Comparison of ENCODE assay signal across 20 cellular contexts in the genomic region with DNA sequence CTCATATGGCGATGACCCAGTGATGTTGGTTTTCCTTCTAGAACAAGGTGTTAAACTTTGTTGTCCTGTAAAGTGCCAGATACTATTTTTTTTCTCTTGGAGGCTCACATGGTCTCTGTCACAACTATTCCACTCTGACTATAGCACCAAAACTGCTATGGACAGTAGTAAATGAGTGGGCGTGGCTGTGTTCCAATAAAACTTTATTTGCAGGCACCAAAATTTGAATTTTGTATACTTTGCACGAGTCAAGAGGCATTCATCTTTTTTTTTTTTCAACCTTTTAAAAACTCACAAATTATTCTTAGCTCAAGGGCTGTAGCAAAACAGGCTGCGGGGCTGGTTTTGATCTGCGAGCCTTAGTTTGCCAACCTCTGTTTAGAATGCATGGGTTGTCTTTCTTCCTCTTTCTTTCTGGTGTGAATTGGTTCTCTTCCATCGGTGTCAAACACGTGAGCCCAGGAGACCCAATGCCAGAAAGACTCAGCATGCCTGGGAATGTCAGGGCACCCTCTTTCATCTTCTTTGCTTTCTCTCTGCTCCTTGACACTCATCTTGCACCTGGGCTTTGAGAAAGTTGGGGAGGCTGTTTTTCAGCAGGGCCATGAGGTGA. TPM values are rescaled to one million over a fixed set of nuclear protein-coding genes. Genes with fewer than 3 reads are reported as not detected.
A peak's percentile ranks its signal among the peaks of the same experiment; 100 is the strongest.
DNase-seq lines count a peak whose midpoint lies in the region; ATAC-seq, FAIRE-seq and TF ChIP-seq lines count a peak whose summit lies in the region.
"Had no signal": no experiment of that assay in that cellular context is flagged by ENCODE, and none has a peak within 500 bp of the region (broad histone marks: within the 10 kb centered on the region; RNA-seq: fewer than 3 reads in every experiment).

No MANE protein-coding gene starts in this region.

- no peak for TF ChIP-seq CTCF in GM23338 (conservative IDR thresholded peaks at IDR 0.05; ENCODE audit: low read depth in 2 of 2)
- no peak for TF ChIP-seq CTCF in K562 (IDR thresholded peaks at IDR 0.05 in 2 of 3, conservative IDR thresholded peaks at IDR 0.05 in 1 of 3; ENCODE audit: insufficient read depth in 2 of 3, low read depth in 1 of 3, low read length in 3 of 3)
- no peak for TF ChIP-seq CTCF in mesothelial cell of epicardium (IDR thresholded peaks at IDR 0.05; ENCODE audit: unreplicated experiment)

- H2AFZ ChIP-seq in GM23338 (no peak overlapping the region), K562 (ENCODE audit: low read depth, low read length) (no peak overlapping the region)

- H3K27me3 Mint-ChIP-seq in GM23338 (ENCODE audit: insufficient read depth, low read depth, poor library complexity) (peaks cover 14% of the 10 kb centered on the region), mesothelial cell of epicardium (ENCODE audit: low read depth) (peaks cover 38% of the 10 kb centered on the region)
- peaks cover 20% of the 10 kb centered on the region for H3K27me3 Mint-ChIP-seq in activated CD4-positive, alpha-beta T cell treated with anti-CD3 and anti-CD28 coated beads for 36 hours
- peaks cover 8 to 48% of the 10 kb centered on the region in 2 donors for H3K27me3 Mint-ChIP-seq in CD8-positive, alpha-beta memory T cell

- H4K20me1 ChIP-seq in GM23338 (replicated peaks; ENCODE audit: insufficient read depth) (no peaks in the 10 kb centered on the region), K562 (replicated peaks; ENCODE audit: control insufficient read depth, insufficient read depth, low read length) (no peaks in the 10 kb centered on the region; the same call in 1 of the 2 replicates)

- no peaks in the 10 kb centered on the region for H3K4me1 ChIP-seq in GM23338 (ENCODE audit: insufficient read depth)
- peaks cover 0 to 17% of the 10 kb centered on the region in 2 experiments; a peak in 2 of 5 replicates for H3K4me1 ChIP-seq in K562 (replicated peaks in 1 of 2; ENCODE audit: control insufficient read depth in 2 of 2, insufficient read depth in 2 of 2, low read length in 2 of 2)
- H3K4me1 ChIP-seq in CD8-positive, alpha-beta memory T cell (ENCODE audit: insufficient read depth, low read length) = no peaks in the 10 kb centered on the region
- H3K4me1 ChIP-seq: HAP-1 had no signal

- POLR2A ChIA-PET in K562 (lab: Yijun Ruan, JAX) = interaction anchor here (0.6 to 1.0 kb wide), 2 partner anchors 10 to 231 kb away, joined by 3 read pairs; no protein-coding TSS in a partner anchor
- POLR2A ChIA-PET in activated CD4-positive, alpha-beta T cell treated with anti-CD3 and anti-CD28 coated beads for 36 hours (lab: Charles Lee) = no interaction called here
- POLR2A ChIA-PET in CD8-positive, alpha-beta memory T cell (lab: Charles Lee) = no interaction called here

- H3K9me3 Mint-ChIP-seq in GM23338 (no peaks in the 10 kb centered on the region), mesothelial cell of epicardium (no peaks in the 10 kb centered on the region)
- no peaks in the 10 kb centered on the region for H3K9me3 Mint-ChIP-seq in activated CD4-positive, alpha-beta T cell treated with anti-CD3 and anti-CD28 coated beads for 36 hours (ENCODE audit: low read depth)
- H3K9me3 Mint-ChIP-seq in CD8-positive, alpha-beta memory T cell = no peaks in the 10 kb centered on the region

- H3K9me1 ChIP-seq in K562 (ENCODE audit: control insufficient read depth, insufficient read depth, low read length) = no peaks in the 10 kb centered on the region

- no peaks in the 10 kb centered on the region for H3K79me2 ChIP-seq in GM23338 (replicated peaks; ENCODE audit: insufficient read depth)
- H3K79me2 ChIP-seq in K562 (ENCODE audit: control insufficient read depth, insufficient read depth, low read length) = no peaks in the 10 kb centered on the region

- H3K4me3 ChIP-seq in GM23338 (no peak overlapping the region), K562 (no peak overlapping the region)
- no peak overlapping the region for H3K4me3 ChIP-seq in CD8-positive, alpha-beta memory T cell (ENCODE audit: low read length)
- H3K4me3 ChIP-seq: HAP-1 had no signal

- H3K27me3 ChIP-seq in GM23338 (ENCODE audit: insufficient read depth) (peaks cover 23% of the 10 kb centered on the region), K562 (ENCODE audit: control insufficient read depth in 2 of 2, insufficient read depth in 2 of 2, low read length in 2 of 2) (peaks cover 34 to 51% of the 10 kb centered on the region in 2 experiments)
- no peaks in the 10 kb centered on the region for H3K27me3 ChIP-seq in CD8-positive, alpha-beta memory T cell (ENCODE audit: insufficient read depth, low read length, poor library complexity, severe bottlenecking)

- H3F3A ChIP-seq in GM23338 (replicated peaks; ENCODE audit: low read depth) = no peaks in the 10 kb centered on the region

- CTCF ChIA-PET in K562 (lab: Yijun Ruan, JAX; ENCODE audit: low intra/inter-chr PET ratio) = no interaction called here
- CTCF ChIA-PET in activated CD4-positive, alpha-beta T cell treated with anti-CD3 and anti-CD28 coated beads for 36 hours (lab: Charles Lee) = no interaction called here
- CTCF ChIA-PET in CD8-positive, alpha-beta memory T cell (lab: Charles Lee) = no interaction called here

- TF ChIP-seq RAD21 in K562 (CRISPR knock-in tag; conservative IDR thresholded peaks at IDR 0.05 in 1 of 2, IDR thresholded peaks at IDR 0.05 in 1 of 2) = no peak

- H3K9ac ChIP-seq in K562 (ENCODE audit: insufficient read depth in 1 of 2, low read depth in 2 of 2, low read length in 2 of 2) = no peak overlapping the region

- H3K4me2 ChIP-seq in GM23338 = no peak overlapping the region
- H3K4me2 ChIP-seq in K562 (ENCODE audit: insufficient read depth, low read length) = no peak overlapping the region

- H3K27ac ChIP-seq in GM23338 (ENCODE audit: low read depth) (no peak overlapping the region), K562 (ENCODE audit: extremely low read depth, low read depth, low read length) (no peak overlapping the region)
- no peak overlapping the region for H3K27ac ChIP-seq in CD8-positive, alpha-beta memory T cell (ENCODE audit: low read depth, low read length)
- H3K27ac ChIP-seq: HL-60, RWPE1 had no signal

- H3K36me3 ChIP-seq in GM23338 (ENCODE audit: insufficient read depth) (no peaks in the 10 kb centered on the region), K562 (ENCODE audit: control insufficient read depth, insufficient read depth, low read length) (no peaks in the 10 kb centered on the region)
- no peaks in the 10 kb centered on the region for H3K36me3 ChIP-seq in CD8-positive, alpha-beta memory T cell (ENCODE audit: insufficient read depth, low read length)
- H3K36me3 ChIP-seq: HAP-1 had no signal

- ATAC-seq in GM23338 (no peak), K562 (no peak)
- no peak for ATAC-seq in activated CD4-positive, alpha-beta T cell treated with anti-CD3 and anti-CD28 coated beads for 36 hours
- ATAC-seq: A549 had no signal

- 12% methylated on average over 7 of the region's 7 CpGs for WGBS in K562 (ENCODE audit: insufficient coverage, low coverage, missing lambda C conversion rate)

- no peak for TF ChIP-seq POLR2A in K562 (conservative IDR thresholded peaks at IDR 0.05)

- no peak for TF ChIP-seq EP300 in K562 (IDR thresholded peaks at IDR 0.05; ENCODE audit: low read length)

- intact Hi-C loops in K562 (cut with micrococcal nuclease) = loop anchor here (10.0 kb wide), 1 partner anchor 205 kb away; no protein-coding TSS in a partner anchor
- intact Hi-C loops in activated CD4-positive, alpha-beta T cell treated with anti-CD3 and anti-CD28 coated beads for 36 hours (cut with DNase I, micrococcal nuclease) = no loop called here

- H3K27ac Mint-ChIP-seq in GM23338 (no peak overlapping the region), mesothelial cell of epicardium (no peak overlapping the region)
- no peak overlapping the region for H3K27ac Mint-ChIP-seq in activated CD4-positive, alpha-beta T cell treated with anti-CD3 and anti-CD28 coated beads for 36 hours
- no peak overlapping the region for H3K27ac Mint-ChIP-seq in CD8-positive, alpha-beta memory T cell
- H3K27ac Mint-ChIP-seq: CD14-positive monocyte had no signal

- BruUV-seq in K562 (replicated peaks; lab: Mats Ljungman, UMichigan) = no TSS peak

- H3K9me2 ChIP-seq in GM23338 (ENCODE audit: insufficient read depth) = no peaks in the 10 kb centered on the region

- H3K9me3 ChIP-seq in K562 (replicated peaks; ENCODE audit: control insufficient read depth, insufficient read depth, low read depth, low read length) = no peaks in the 10 kb centered on the region
- no peaks in the 10 kb centered on the region for H3K9me3 ChIP-seq in CD8-positive, alpha-beta memory T cell (ENCODE audit: low read length)
- H3K9me3 ChIP-seq: Caco-2, HAP-1 had no signal

- FAIRE-seq in K562 (lab: Jason Lieb, UNC) (no peak), RCC 7860 (lab: Jason Lieb, UNC) (no peak)
- FAIRE-seq: A549, HTR-8/SVneo had no signal

- no peaks in the 10 kb centered on the region; the same call in 2 of the 3 replicates for H3K36me3 Mint-ChIP-seq in GM23338 (ENCODE audit: low read depth)
- no peaks in the 10 kb centered on the region for H3K36me3 Mint-ChIP-seq in mesothelial cell of epicardium
- H3K36me3 Mint-ChIP-seq in activated CD4-positive, alpha-beta T cell treated with anti-CD3 and anti-CD28 coated beads for 36 hours (ENCODE audit: low read depth) = no peaks in the 10 kb centered on the region
- H3K36me3 Mint-ChIP-seq in CD8-positive, alpha-beta memory T cell = no peaks in the 10 kb centered on the region

- peaks cover 7% of the 10 kb centered on the region; the same call in 2 of the 3 replicates for H3K4me1 Mint-ChIP-seq in GM23338
- peaks cover 10% of the 10 kb centered on the region for H3K4me1 Mint-ChIP-seq in mesothelial cell of epicardium
- H3K4me1 Mint-ChIP-seq in activated CD4-positive, alpha-beta T cell treated with anti-CD3 and anti-CD28 coated beads for 36 hours = no peaks in the 10 kb centered on the region
- H3K4me1 Mint-ChIP-seq in CD8-positive, alpha-beta memory T cell = peaks cover 0 to 3% (median 0%) of the 10 kb centered on the region in 3 donors

- DNase-seq in GM23338 (ENCODE audit: low spot score) (no peak), K562 (ENCODE audit: extremely low read depth in 1 of 4, low spot score in 3 of 4) (no peak), mesothelial cell of epicardium (ENCODE audit: low spot score in 2 of 2, unreplicated experiment in 2 of 2) (no peak), putamen (ENCODE audit: low spot score) (peak; percentile 44), RCC 7860 (ENCODE audit: low spot score) (no peak), NCI-H2196 treated with DMSO at 0.1 percent for 48 hours (lab: John Stamatoyannopoulos, UW; ENCODE audit: unreplicated experiment) (no peak)
- no peak for DNase-seq in activated CD4-positive, alpha-beta T cell treated with anti-CD3 and anti-CD28 coated beads for 36 hours
- no peak for DNase-seq in CD8-positive, alpha-beta memory T cell
- DNase-seq: Caco-2, NCI-H1417 treated with DMSO at 0.1 percent for 48 hours, NCI-H1930, NCI-H2171, NCI-H446 treated with DMSO at 0.1 percent for 48 hours, OCI-M1 had no signal

- in situ Hi-C loops in K562 (cut with MboI) = loop anchor here (10.0 kb wide), 1 partner anchor 205 kb away; no protein-coding TSS in a partner anchor

- peak overlapping the region; percentile 69; the same call in 2 of the 3 replicates for H3K4me3 Mint-ChIP-seq in GM23338
- peak overlapping the region; percentile 61 for H3K4me3 Mint-ChIP-seq in mesothelial cell of epicardium
- no peak overlapping the region for H3K4me3 Mint-ChIP-seq in activated CD4-positive, alpha-beta T cell treated with anti-CD3 and anti-CD28 coated beads for 36 hours
- H3K4me3 Mint-ChIP-seq in CD8-positive, alpha-beta memory T cell = no peak overlapping the region

RNA-seq across cellular contexts. Expression of a gene that starts 2.1 kb away (rescaled TPM):
- total RNA-seq in GM23338 (2014; rRNA removed; shearing (Covaris generic)) = 6.9 and 9.5 TPM in 2 replicates
- polyA plus RNA-seq in GM23338 (2016; fragmentation: Nextera tagmentation; extraction: Ambion mirVana) = 5.3 and 6.1 TPM in 2 replicates
- not detected in 2 replicates for total RNA-seq in K562 (2011; cell fraction: chromatin; rRNA removed; ENCODE audit: low replicate concordance)
- total RNA-seq in K562 (2011; cell fraction: nucleolus; rRNA removed) = not detected in 2 replicates
- total RNA-seq in K562 (2011; cell fraction: nucleoplasm; rRNA removed) = not detected in 2 replicates
- not detected in 2 replicates for total RNA-seq in K562 (2014; rRNA removed)
- total RNA-seq in K562 (2014; rRNA removed; fragmentation: Illumina TruSeq; extraction: Trizol) = not detected in 2 replicates
- total RNA-seq in K562 (2015; rRNA removed; fragmentation: Illumina TruSeq; extraction: Trizol) = not detected in 2 replicates
- total RNA-seq in K562 (2021) = not detected in 2 replicates
- polyA plus RNA-seq in K562 (2011; rRNA removed) = not detected in 2 replicates
- not detected in 2 replicates for polyA plus RNA-seq in K562 (2011; cell fraction: cytosol; rRNA removed)
- polyA plus RNA-seq in K562 (2011; cell fraction: nucleus; rRNA removed) = not detected in 2 replicates
- 0.11 TPM in 1 of 2 replicates, not detected in the other for polyA plus RNA-seq in K562 (2012)
- not detected in 2 replicates for polyA plus RNA-seq in K562 (2014; fragmentation: Illumina TruSeq; extraction: Trizol)
- not detected for polyA plus RNA-seq in K562 (2014; fragmentation: Nextera tagmentation; extraction: Ambion mirVana)
- not detected in 2 replicates for polyA plus RNA-seq in K562 (2014; rRNA removed)
- not detected in 2 replicates for polyA minus RNA-seq in K562 (2011; rRNA and poly(A)+ RNA removed)
- polyA minus RNA-seq in K562 (2011; cell fraction: cytosol; rRNA and poly(A)+ RNA removed) = not detected in 2 replicates
- polyA minus RNA-seq in K562 (2011; cell fraction: nucleus; rRNA and poly(A)+ RNA removed) = not detected in 2 replicates
- total RNA-seq in mesothelial cell of epicardium = 7.4 to 8.6 TPM (median 7.5 TPM) in 3 replicates
- not detected for total RNA-seq in activated CD4-positive, alpha-beta T cell treated with anti-CD3 and anti-CD28 coated beads for 36 hours
- not detected for total RNA-seq in CD8-positive, alpha-beta memory T cell
- polyA plus RNA-seq in CD8-positive, alpha-beta memory T cell = not detected

RNA-seq across cellular contexts. Expression of a gene that starts 56.4 kb away (rescaled TPM):
- 5.7 and 8.3 TPM in 2 replicates for total RNA-seq in GM23338 (2014; rRNA removed; shearing (Covaris generic))
- polyA plus RNA-seq in GM23338 (2016; fragmentation: Nextera tagmentation; extraction: Ambion mirVana) = 0.94 TPM in 2 replicates
- total RNA-seq in K562 (2011; cell fraction: chromatin; rRNA removed; ENCODE audit: low replicate concordance) = 1.7 and 2.8 TPM in 2 replicates
- total RNA-seq in K562 (2011; cell fraction: nucleolus; rRNA removed) = 2.4 and 2.8 TPM in 2 replicates
- 2.9 and 4.4 TPM in 2 replicates for total RNA-seq in K562 (2011; cell fraction: nucleoplasm; rRNA removed)
- 0.64 and 1.4 TPM in 2 replicates for total RNA-seq in K562 (2014; rRNA removed)
- total RNA-seq in K562 (2014; rRNA removed; fragmentation: Illumina TruSeq; extraction: Trizol) = 0.76 and 0.80 TPM in 2 replicates
- total RNA-seq in K562 (2015; rRNA removed; fragmentation: Illumina TruSeq; extraction: Trizol) = 0.58 and 0.75 TPM in 2 replicates
- total RNA-seq in K562 (2021) = 2.1 and 2.2 TPM in 2 replicates
- polyA plus RNA-seq in K562 (2011; rRNA removed) = 0.65 and 0.77 TPM in 2 replicates
- polyA plus RNA-seq in K562 (2011; cell fraction: cytosol; rRNA removed) = 0.65 and 1.1 TPM in 2 replicates
- 0.66 and 1.5 TPM in 2 replicates for polyA plus RNA-seq in K562 (2011; cell fraction: nucleus; rRNA removed)
- 0.74 and 1.3 TPM in 2 replicates for polyA plus RNA-seq in K562 (2012)
- polyA plus RNA-seq in K562 (2014; fragmentation: Illumina TruSeq; extraction: Trizol) = 0.48 and 0.54 TPM in 2 replicates
- polyA plus RNA-seq in K562 (2014; fragmentation: Nextera tagmentation; extraction: Ambion mirVana) = under 1 TPM; 0.04 to 0.11 TPM
- polyA plus RNA-seq in K562 (2014; rRNA removed) = 0.45 and 1.3 TPM in 2 replicates
- 1.0 and 1.2 TPM in 2 replicates for polyA minus RNA-seq in K562 (2011; rRNA and poly(A)+ RNA removed)
- 1.2 and 1.8 TPM in 2 replicates for polyA minus RNA-seq in K562 (2011; cell fraction: cytosol; rRNA and poly(A)+ RNA removed)
- polyA minus RNA-seq in K562 (2011; cell fraction: nucleus; rRNA and poly(A)+ RNA removed) = 1.2 and 1.8 TPM in 2 replicates
- 39.2 to 40.0 TPM (median 39.3 TPM) in 3 replicates for total RNA-seq in mesothelial cell of epicardium
- 1 to 10 TPM; 2.4 to 4.2 TPM for total RNA-seq in activated CD4-positive, alpha-beta T cell treated with anti-CD3 and anti-CD28 coated beads for 36 hours
- 10 to 100 TPM; 15.8 to 17.3 TPM for total RNA-seq in CD8-positive, alpha-beta memory T cell
- polyA plus RNA-seq in CD8-positive, alpha-beta memory T cell = 0.89 TPM

Comparison
In these comparisons a context has a peak if more than half of its experiments do, and no peak if none do; other contexts are left out.
1. H3K4me3 Mint-ChIP-seq: peak in GM23338 (single experiment) and mesothelial cell of epicardium (single experiment); none in activated CD4-positive, alpha-beta T cell treated with anti-CD3 and anti-CD28 coated beads for 36 hours (single experiment) and CD8-positive, alpha-beta memory T cell (0 of 7).